ENCODE assay signal across 1 cellular context in genomic region chr2:215793747-215794595, GRCh38.
A peak's percentile ranks its signal among the peaks of the same experiment; 100 is the strongest.
TF ChIP-seq lines count a peak whose summit lies in the region.

No MANE protein-coding gene starts in this region.

TF ChIP-seq in HepG2, 621 proteins besides CTCF, POLR2A, EP300 and RAD21 (continued from another document):
- TF ChIP-seq USF2 (IDR thresholded peaks at IDR 0.05; ENCODE audit: low read depth, low read length) (no peak), USF2 (CRISPR knock-in tag; IDR thresholded peaks at IDR 0.05; ENCODE audit: borderline replicate concordance) (no peak), MAFG (CRISPR knock-in tag; IDR thresholded peaks at IDR 0.05) (no peak), ZNF512B (CRISPR knock-in tag; IDR thresholded peaks at IDR 0.05; ENCODE audit: borderline replicate concordance) (peak; percentile 98; the same call in 1 of the 2 replicates), ZBTB4 (CRISPR knock-in tag; IDR thresholded peaks at IDR 0.05; ENCODE audit: borderline replicate concordance) (no peak; the same call in 1 of the 2 replicates), HES4 (CRISPR knock-in tag; IDR thresholded peaks at IDR 0.05; ENCODE audit: borderline replicate concordance) (no peak), ARID5B (CRISPR knock-in tag; IDR thresholded peaks at IDR 0.05) (peak; percentile 100), ZFY (CRISPR knock-in tag; IDR thresholded peaks at IDR 0.05) (peak; percentile 76), ZNF75D (CRISPR knock-in tag; IDR thresholded peaks at IDR 0.05; ENCODE audit: borderline replicate concordance) (no peak), ZSCAN29 (CRISPR knock-in tag; conservative IDR thresholded peaks at IDR 0.05) (peak; percentile 91; the same call in 1 of the 2 replicates), MTF2 (CRISPR knock-in tag; IDR thresholded peaks at IDR 0.05; ENCODE audit: borderline replicate concordance) (no peak), FOXC1 (CRISPR knock-in tag; IDR thresholded peaks at IDR 0.05; ENCODE audit: borderline replicate concordance) (no peak), STAT6 (CRISPR knock-in tag; IDR thresholded peaks at IDR 0.05; ENCODE audit: borderline replicate concordance) (peak; percentile 96; the same call in 1 of the 2 replicates), PITX1 (CRISPR knock-in tag; IDR thresholded peaks at IDR 0.05) (peak; percentile 96), ZNF609 (CRISPR knock-in tag; IDR thresholded peaks at IDR 0.05; ENCODE audit: borderline replicate concordance) (peak; percentile 97), NR2F6 (IDR thresholded peaks at IDR 0.05) (peak; percentile 92), NR2F6 (CRISPR knock-in tag; IDR thresholded peaks at IDR 0.05) (peak; percentile 89), SMYD3 (CRISPR knock-in tag; IDR thresholded peaks at IDR 0.05) (peak; percentile 91; the same call in 1 of the 2 replicates), SALL1 (CRISPR knock-in tag; IDR thresholded peaks at IDR 0.05) (peak; percentile 67; the same call in 1 of the 2 replicates), PRDM4 (CRISPR knock-in tag; IDR thresholded peaks at IDR 0.05; ENCODE audit: borderline replicate concordance) (no peak), ZNF468 (CRISPR knock-in tag; IDR thresholded peaks at IDR 0.05) (no peak), KDM6A (CRISPR knock-in tag; IDR thresholded peaks at IDR 0.05; ENCODE audit: low read depth) (peak; percentile 70), MTF1 (CRISPR knock-in tag; IDR thresholded peaks at IDR 0.05) (no peak), ZNF205 (CRISPR knock-in tag; IDR thresholded peaks at IDR 0.05) (peak; percentile 86; the same call in 1 of the 2 replicates), SNRNP70 (IDR thresholded peaks at IDR 0.05; ENCODE audit: low read depth, low read length) (no peak), MXD1 (CRISPR knock-in tag; IDR thresholded peaks at IDR 0.05) (no peak)
